8 cellular contexts compared by ENCODE assay signal in the genomic region with DNA sequence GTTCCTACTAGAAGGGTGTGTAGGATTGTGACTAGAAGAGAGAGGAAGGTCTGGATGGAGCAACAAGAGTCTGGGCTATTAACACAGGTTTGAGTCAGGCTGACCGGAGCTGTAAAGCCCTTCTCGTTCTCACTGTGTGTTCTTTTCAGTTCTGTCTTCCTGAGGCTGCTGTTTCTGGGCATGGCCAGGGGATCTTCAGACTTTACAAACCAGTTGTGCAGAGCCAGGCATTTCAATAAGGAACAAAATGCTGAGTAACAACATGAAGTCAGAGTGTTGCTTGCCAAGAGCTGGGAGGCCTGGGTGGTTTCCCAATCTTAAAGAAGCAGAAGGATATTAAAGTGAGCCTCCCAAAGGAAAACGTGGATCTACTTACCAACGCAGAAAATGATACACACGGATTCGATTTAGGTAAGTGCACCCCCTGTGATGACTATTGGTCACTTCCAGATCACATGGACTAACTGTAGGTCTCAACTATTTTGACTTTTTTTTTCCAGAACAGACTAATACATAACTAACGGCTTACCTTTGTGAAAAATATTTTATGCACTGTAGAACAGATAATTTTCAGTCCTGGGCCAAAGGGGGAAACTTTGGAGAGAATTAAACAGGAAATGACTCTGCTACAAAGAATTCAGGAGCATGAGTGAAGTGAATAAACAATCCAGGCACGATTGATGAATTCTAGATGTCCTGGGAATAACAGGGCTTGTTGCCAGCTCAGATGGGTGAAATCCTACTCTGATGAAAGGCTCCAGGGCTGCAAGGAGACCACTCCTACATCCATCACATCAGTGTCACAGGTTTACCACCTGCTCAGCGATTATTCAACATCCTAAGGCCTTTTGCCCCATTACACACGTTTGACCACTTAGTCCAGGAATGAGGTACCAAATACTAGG.
A peak's percentile ranks its signal among the peaks of the same experiment; 100 is the strongest.
DNase-seq lines count a peak whose midpoint lies in the region; ATAC-seq, FAIRE-seq and TF ChIP-seq lines count a peak whose summit lies in the region.

No MANE protein-coding gene starts in this region.

- H3K4me3 ChIP-seq in K562 (no peak overlapping the region), kidney epithelial cell (ENCODE audit: low read depth, low read length) (no peak overlapping the region), spleen (peak overlapping the region in 1 of 8 donors; percentile 1)

- no peaks in the 10 kb centered on the region for H3K79me2 ChIP-seq in K562 (ENCODE audit: control insufficient read depth, insufficient read depth, low read length)

- H3K36me3 ChIP-seq in K562 (ENCODE audit: control insufficient read depth, insufficient read depth, low read length), result no peaks in the 10 kb centered on the region
- H3K36me3 ChIP-seq in kidney epithelial cell (ENCODE audit: control insufficient read depth, insufficient read depth, low read length), result no peaks in the 10 kb centered on the region
- no peaks in the 10 kb centered on the region for H3K36me3 ChIP-seq in spleen

- H3K4me2 ChIP-seq in K562 (ENCODE audit: insufficient read depth, low read length), result peak overlapping the region; percentile 61

- no peak; the same call in 1 of the 2 replicates for TF ChIP-seq RAD21 in Ishikawa (IDR thresholded peaks at IDR 0.05; ENCODE audit: low read depth)
- no peak; a peak in 1 of 4 replicates for TF ChIP-seq RAD21 in K562 (CRISPR knock-in tag; conservative IDR thresholded peaks at IDR 0.05 in 1 of 2, IDR thresholded peaks at IDR 0.05 in 1 of 2)

- peak overlapping the region; percentile 60 to 68; a peak in 3 of 4 replicates for H3K9ac ChIP-seq in K562 (ENCODE audit: insufficient read depth in 1 of 2, low read depth in 2 of 2, low read length in 2 of 2)

- BruUV-seq in K562 (replicated peaks; lab: Mats Ljungman, UMichigan), result TSS peak; percentile 69

- CTCF ChIA-PET in K562 (lab: Yijun Ruan, JAX; ENCODE audit: low intra/inter-chr PET ratio), result no interaction called here

- DNase-seq in GM04504 (ENCODE audit: low read depth) (peak; percentile 94), K562 (ENCODE audit: extremely low read depth in 1 of 4, low spot score in 3 of 4) (peak in 3 of 4 experiments; percentile 22 to 62 (median 30)), kidney epithelial cell (ENCODE audit: low read depth) (peak; percentile 75), spleen (no peak), GM20000 (ENCODE audit: low spot score) (no peak)
- DNase-seq in effector CD8-positive, alpha-beta T cell (lab: John Stamatoyannopoulos, UW), result no peak
- DNase-seq in activated CD4-positive, CD25-positive, alpha-beta regulatory T cell (lab: John Stamatoyannopoulos, UW), result no peak

- H3K9me3 ChIP-seq in K562 (replicated peaks; ENCODE audit: control insufficient read depth, insufficient read depth, low read depth, low read length), result no peaks in the 10 kb centered on the region
- H3K9me3 ChIP-seq in spleen, result no peaks in the 10 kb centered on the region

- intact Hi-C loops in K562 (cut with micrococcal nuclease), result loop anchor here (2.0 to 5.0 kb wide), 3 partner anchors 75 to 131 kb away; partner anchors contain the start of gene BMP2K
- intact Hi-C loops in spleen (cut with DNase I; ENCODE audit: low total_unique reads), result no loop called here

- H2AFZ ChIP-seq in K562 (ENCODE audit: low read depth, low read length), result peak overlapping the region; percentile 97

- FAIRE-seq in K562 (lab: Jason Lieb, UNC), result peak; percentile 82

- H3K27ac ChIP-seq in K562 (ENCODE audit: extremely low read depth, low read depth, low read length), result peak overlapping the region; percentile 79
- H3K27ac ChIP-seq in spleen, result peak overlapping the region; percentile 9 to 82 (median 70)

- in situ Hi-C loops in K562 (cut with MboI), result no loop called here

- peak; percentile 35; the same call in 1 of the 2 replicates for TF ChIP-seq EP300 in Ishikawa (IDR thresholded peaks at IDR 0.05; ENCODE audit: borderline replicate concordance)
- no peak for TF ChIP-seq EP300 in K562 (IDR thresholded peaks at IDR 0.05; ENCODE audit: low read length)

- H3K27me3 ChIP-seq in K562 (ENCODE audit: control insufficient read depth in 2 of 2, insufficient read depth in 2 of 2, low read length in 2 of 2) (no peaks in the 10 kb centered on the region), kidney epithelial cell (ENCODE audit: control insufficient read depth, insufficient read depth, low read length) (no peaks in the 10 kb centered on the region), spleen (replicated peaks in 1 of 7) (no peaks in the 10 kb centered on the region)

- ATAC-seq in K562, result peak; percentile 65

- H3K4me1 ChIP-seq in K562 (replicated peaks in 1 of 2; ENCODE audit: control insufficient read depth in 2 of 2, insufficient read depth in 2 of 2, low read length in 2 of 2), result peaks cover 43 to 58% of the 10 kb centered on the region in 2 experiments
- H3K4me1 ChIP-seq in spleen, result peaks cover 25 to 96% (median 51%) of the 10 kb centered on the region in 6 donors

- no peak for TF ChIP-seq CTCF in K562 (IDR thresholded peaks at IDR 0.05 in 2 of 3, conservative IDR thresholded peaks at IDR 0.05 in 1 of 3; ENCODE audit: insufficient read depth in 2 of 3, low read depth in 1 of 3, low read length in 3 of 3)
- no peak for TF ChIP-seq CTCF in kidney epithelial cell (IDR thresholded peaks at IDR 0.05; ENCODE audit: insufficient read depth, low read length, poor library complexity, severe bottlenecking)
- TF ChIP-seq CTCF in spleen (IDR thresholded peaks at IDR 0.05 in 8 of 11, conservative IDR thresholded peaks at IDR 0.05 in 3 of 11), result no peak
- no peak for TF ChIP-seq CTCF in GM20000 (IDR thresholded peaks at IDR 0.05; ENCODE audit: extremely low read depth, missing control alignments)

- TF ChIP-seq POLR2A in K562 (conservative IDR thresholded peaks at IDR 0.05) (no peak), spleen (IDR thresholded peaks at IDR 0.05) (no peak)

- no peaks in the 10 kb centered on the region for H3K9me1 ChIP-seq in K562 (ENCODE audit: control insufficient read depth, insufficient read depth, low read length)

- no peaks in the 10 kb centered on the region for H4K20me1 ChIP-seq in K562 (replicated peaks; ENCODE audit: control insufficient read depth, insufficient read depth, low read length)

- POLR2A ChIA-PET in K562 (lab: Yijun Ruan, JAX), result interaction anchor here (0.6 to 1.6 kb wide), 4 partner anchors 12 to 24 kb away, joined by 3 to 4 read pairs (median 4); no protein-coding TSS in a partner anchor

- 17% methylated on average over 10 of the region's 10 CpGs for WGBS in K562 (ENCODE audit: insufficient coverage, low coverage, missing lambda C conversion rate)
- WGBS in spleen, 5 donors, result 38 to 57% (median 43%) methylated on average over 10 of the region's 10 CpGs

TF ChIP-seq in Ishikawa, 13 proteins besides CTCF, POLR2A, EP300 and RAD21 (continues in another document):
- TF ChIP-seq NFIC (IDR thresholded peaks at IDR 0.05) (peak; percentile 43; the same call in 1 of the 2 replicates), USF1 (IDR thresholded peaks at IDR 0.05) (peak; percentile 79), TEAD4 (IDR thresholded peaks at IDR 0.05) (peak; percentile 39; the same call in 1 of the 2 replicates), CREB1 (IDR thresholded peaks at IDR 0.05; ENCODE audit: low read depth) (no peak), CEBPB (IDR thresholded peaks at IDR 0.05) (peak; percentile 89), FOXM1 (IDR thresholded peaks at IDR 0.05; ENCODE audit: borderline replicate concordance, low read depth) (no peak; the same call in 1 of the 2 replicates)

TF ChIP-seq in K562, 482 proteins besides CTCF, POLR2A, EP300 and RAD21 (continues in another document):
- TF ChIP-seq DPF2 (IDR thresholded peaks at IDR 0.05), result peak; percentile 68
- no peak for TF ChIP-seq ETS2 (tag; IDR thresholded peaks at IDR 0.05; ENCODE audit: borderline replicate concordance, poor library complexity, severe bottlenecking)
- TF ChIP-seq PHF8 (IDR thresholded peaks at IDR 0.05; ENCODE audit: borderline replicate concordance, low read length), result peak; percentile 25; the same call in 1 of the 2 replicates
- no peak for TF ChIP-seq ATF1 (CRISPR knock-in tag; IDR thresholded peaks at IDR 0.05)
- peak; percentile 30; the same call in 1 of the 2 replicates for TF ChIP-seq ATF1 (tag; IDR thresholded peaks at IDR 0.05)
- TF ChIP-seq SMARCE1 (IDR thresholded peaks at IDR 0.05), result peak; percentile 53; the same call in 1 of the 2 replicates
- peak; percentile 32; the same call in 1 of the 2 replicates for TF ChIP-seq MTA3 (IDR thresholded peaks at IDR 0.05; ENCODE audit: borderline replicate concordance)
- no peak for TF ChIP-seq ILK (tag; IDR thresholded peaks at IDR 0.05; ENCODE audit: borderline replicate concordance, low read depth)
- peak; percentile 55 for TF ChIP-seq MYBL2 (IDR thresholded peaks at IDR 0.05; ENCODE audit: low read depth)
- TF ChIP-seq MYBL2 (CRISPR knock-in tag; IDR thresholded peaks at IDR 0.05; ENCODE audit: borderline replicate concordance), result no peak
- TF ChIP-seq ARID1B (IDR thresholded peaks at IDR 0.05), result peak; percentile 68
- 0 out of 2 replicates have a peak, but pooled peaks have one; percentile 58 for TF ChIP-seq HDGF (IDR thresholded peaks at IDR 0.05)
- TF ChIP-seq ATF7 (IDR thresholded peaks at IDR 0.05), result peak; percentile 53; the same call in 1 of the 2 replicates
- TF ChIP-seq CEBPG (CRISPR knock-in tag; IDR thresholded peaks at IDR 0.05), result no peak
- TF ChIP-seq CEBPG (tag; conservative IDR thresholded peaks at IDR 0.05 in 1 of 2, IDR thresholded peaks at IDR 0.05 in 1 of 2), result peak; percentile 61 to 85; a peak in 2 of 4 replicates
- 0 out of 2 replicates have a peak, but pooled peaks have one; percentile 31 for TF ChIP-seq L3MBTL2 (IDR thresholded peaks at IDR 0.05)
- TF ChIP-seq ERF (CRISPR knock-in tag; IDR thresholded peaks at IDR 0.05), result no peak
- peak; percentile 77 for TF ChIP-seq MAFG (tag; conservative IDR thresholded peaks at IDR 0.05)
- peak; percentile 82 for TF ChIP-seq CEBPB (tag; IDR thresholded peaks at IDR 0.05)
- 0 out of 2 replicates have a peak, but pooled peaks have one; percentile 61 for TF ChIP-seq ZNF589 (CRISPR knock-in tag; IDR thresholded peaks at IDR 0.05; ENCODE audit: low read depth)
- peak; percentile 86 for TF ChIP-seq ZNF316 (IDR thresholded peaks at IDR 0.05)
- TF ChIP-seq NFRKB (IDR thresholded peaks at IDR 0.05; ENCODE audit: low read depth), result peak; percentile 75
- TF ChIP-seq NFIC (IDR thresholded peaks at IDR 0.05), result peak; percentile 50
- TF ChIP-seq, protein P1, sequence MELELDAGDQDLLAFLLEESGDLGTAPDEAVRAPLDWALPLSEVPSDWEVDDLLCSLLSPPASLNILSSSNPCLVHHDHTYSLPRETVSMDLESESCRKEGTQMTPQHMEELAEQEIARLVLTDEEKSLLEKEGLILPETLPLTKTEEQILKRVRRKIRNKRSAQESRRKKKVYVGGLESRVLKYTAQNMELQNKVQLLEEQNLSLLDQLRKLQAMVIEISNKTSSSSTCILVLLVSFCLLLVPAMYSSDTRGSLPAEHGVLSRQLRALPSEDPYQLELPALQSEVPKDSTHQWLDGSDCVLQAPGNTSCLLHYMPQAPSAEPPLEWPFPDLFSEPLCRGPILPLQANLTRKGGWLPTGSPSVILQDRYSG (tag; conservative IDR thresholded peaks at IDR 0.05; ENCODE audit: low read depth), result peak; percentile 13; the same call in 1 of the 2 replicates

Comparison
In these comparisons a context has a peak if more than half of its experiments do, and no peak if none do; other contexts are left out.
1. DNase-seq: peak in GM04504 (single experiment), K562 (3 of 4) and kidney epithelial cell (single experiment); none in spleen (single experiment), GM20000 (single experiment), effector CD8-positive, alpha-beta T cell (single experiment) and activated CD4-positive, CD25-positive, alpha-beta regulatory T cell (0 of 4).